Comparison of ENCODE assay signal across 34 cellular contexts in the genomic region with DNA sequence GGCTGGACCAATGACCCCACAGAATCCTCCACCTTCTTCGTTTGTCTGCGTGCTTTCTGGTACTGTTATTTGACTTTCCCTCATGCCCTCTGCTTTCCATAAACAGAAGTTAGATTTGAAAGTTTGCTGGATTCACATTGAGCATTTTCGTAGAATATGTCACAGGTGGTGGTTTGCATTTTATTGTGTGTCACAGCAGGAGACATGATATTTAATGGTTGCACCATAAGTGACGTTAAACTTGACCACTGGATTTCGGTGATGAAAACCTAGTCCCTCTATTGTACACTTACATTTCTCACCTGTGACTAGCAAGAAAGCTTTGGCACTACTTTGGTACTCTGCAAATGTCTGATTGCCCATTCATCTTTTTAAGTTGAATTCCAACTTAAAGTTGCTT.
"Had no signal": no experiment of that assay in that cellular context is flagged by ENCODE, and none has a peak within 500 bp of the region (broad histone marks: within the 10 kb centered on the region; RNA-seq: fewer than 3 reads in every experiment).

No MANE protein-coding gene starts in this region.

- DNase-seq: Karpas-422, Kasumi-1, MG63, MM.1S, MV-4-11, NCI-H1048, NCI-H1092, NCI-H1092 treated with DMSO at 0.1 percent for 48 hours, NCI-H1105, NCI-H1105 treated with DMSO at 0.1 percent for 48 hours, NCI-H1417, NCI-H1417 treated with DMSO at 0.1 percent for 48 hours, NCI-H1436, NCI-H1436 treated with DMSO at 0.1 percent for 48 hours, NCI-H146, NCI-H1694, NCI-H1694 treated with DMSO at 0.1 percent for 48 hours, NCI-H187, NCI-H187 treated with DMSO at 0.1 percent for 48 hours, NCI-H1930, NCI-H2029, NCI-H2029 treated with DMSO at 0.1 percent for 48 hours, NCI-H2081, NCI-H2081 treated with DMSO at 0.1 percent for 48 hours, NCI-H2107, NCI-H2171, NCI-H2171 treated with DMSO at 0.1 percent for 48 hours, NCI-H2227 treated with DMSO at 0.1 percent for 48 hours, NCI-H226, NCI-H345, NCI-H446, NCI-H446 treated with DMSO at 0.1 percent for 48 hours, NCI-H510A, NCI-H510A treated with DMSO at 0.1 percent for 48 hours had no signal
